ENCODE assay signal across 8 cellular contexts in the genomic region with DNA sequence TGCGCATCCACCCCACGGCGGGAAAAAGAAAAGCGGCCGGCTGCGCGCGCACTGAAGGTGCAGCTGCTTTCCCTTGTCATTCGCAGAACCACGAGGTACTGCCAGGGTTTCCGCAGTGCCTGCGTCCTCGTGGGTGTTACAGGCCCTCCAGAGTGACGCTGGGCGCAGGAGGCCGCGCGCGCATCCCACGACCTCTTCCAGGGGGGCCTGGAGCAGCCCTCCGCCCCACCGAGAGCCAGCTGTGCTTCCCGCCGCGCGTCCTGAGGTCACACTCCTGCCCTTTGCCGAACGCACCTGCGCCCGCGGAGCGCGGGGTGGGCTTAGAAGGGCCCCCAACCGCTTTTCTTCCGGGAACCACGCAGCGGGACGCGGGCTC. TPM values are rescaled to one million over a fixed set of nuclear protein-coding genes. Genes with fewer than 3 reads are reported as not detected.
DNase-seq lines count a peak whose midpoint lies in the region; ATAC-seq, FAIRE-seq and TF ChIP-seq lines count a peak whose summit lies in the region.

No MANE protein-coding gene starts in this region.

- peak overlapping the region; percentile 77 to 95 (median 85) for H3K27ac Mint-ChIP-seq in CD4-positive, CD25-positive, alpha-beta regulatory T cell
- H3K27ac Mint-ChIP-seq in activated naive CD8-positive, alpha-beta T cell treated with anti-CD3 and anti-CD28 coated beads for 36 hours: peak overlapping the region; percentile 85

- in situ Hi-C loops in GM23248 (cut with MboI): no loop called here

- 13 to 19% methylated on average over 27 to 32 of the region's 39 CpGs for WGBS in GM23248 (ENCODE audit: low coverage in 1 of 2, low lambda C conversion rate in 2 of 2, missing lambda C conversion rate in 2 of 2), 2 experiments
- WGBS in sigmoid colon, 2 donors: 2 to 4% methylated on average over 39 of the region's 39 CpGs

- H3K79me2 ChIP-seq in GM23248 (ENCODE audit: insufficient read depth): peaks cover 38% of the 10 kb centered on the region

- peak overlapping the region; percentile 95 for H3K9ac ChIP-seq in GM23248

- H3F3A ChIP-seq in GM23248 (ENCODE audit: insufficient read depth): peaks cover 18% of the 10 kb centered on the region

- TF ChIP-seq EP300 in sigmoid colon (IDR thresholded peaks at IDR 0.05): no peak

- H3K36me3 ChIP-seq in CD4-positive, CD25-positive, alpha-beta regulatory T cell (ENCODE audit: control insufficient read depth, insufficient read depth, low read length): peaks cover 11% of the 10 kb centered on the region
- peaks cover 12% of the 10 kb centered on the region; the same call in 1 of the 2 replicates for H3K36me3 ChIP-seq in GM23248 (ENCODE audit: low read depth)
- peaks cover 0 to 22% (median 0%) of the 10 kb centered on the region in 3 donors for H3K36me3 ChIP-seq in Peyer's patch
- H3K36me3 ChIP-seq in right atrium auricular region: no peaks in the 10 kb centered on the region
- peaks cover 0 to 24% (median 0%) of the 10 kb centered on the region in 4 donors for H3K36me3 ChIP-seq in sigmoid colon

- TF ChIP-seq POLR2A in Peyer's patch (IDR thresholded peaks at IDR 0.05): no peak
- no peak for TF ChIP-seq POLR2A in sigmoid colon (IDR thresholded peaks at IDR 0.05)

- peaks cover 36 to 50% (median 43%) of the 10 kb centered on the region in 4 donors for H3K4me1 Mint-ChIP-seq in CD4-positive, CD25-positive, alpha-beta regulatory T cell
- H3K4me1 Mint-ChIP-seq in activated naive CD8-positive, alpha-beta T cell treated with anti-CD3 and anti-CD28 coated beads for 36 hours: peaks cover 40% of the 10 kb centered on the region

- peak; percentile 73 to 76 for ATAC-seq in CD4-positive, CD25-positive, alpha-beta regulatory T cell (ENCODE audit: low read depth in 2 of 2)
- no peak for ATAC-seq in GM18520 (IDR thresholded peaks at IDR 0.05; ENCODE audit: unreplicated experiment)

- H3K27ac ChIP-seq in CD4-positive, CD25-positive, alpha-beta regulatory T cell (ENCODE audit: insufficient read depth, low read length, poor library complexity, severe bottlenecking): peak overlapping the region; percentile 94
- H3K27ac ChIP-seq in GM23248: peak overlapping the region; percentile 90; the same call in 1 of the 2 replicates
- peak overlapping the region; percentile 77 to 89 (median 84) for H3K27ac ChIP-seq in Peyer's patch
- peak overlapping the region; percentile 89 to 94 for H3K27ac ChIP-seq in right atrium auricular region
- peak overlapping the region; percentile 82 to 92 (median 87) for H3K27ac ChIP-seq in sigmoid colon

- H3K27me3 ChIP-seq in CD4-positive, CD25-positive, alpha-beta regulatory T cell (ENCODE audit: control insufficient read depth, insufficient read depth, low read length): no peaks in the 10 kb centered on the region
- H3K27me3 ChIP-seq in GM23248 (replicated peaks; ENCODE audit: insufficient read depth): no peaks in the 10 kb centered on the region
- H3K27me3 ChIP-seq in Peyer's patch: no peaks in the 10 kb centered on the region
- no peaks in the 10 kb centered on the region for H3K27me3 ChIP-seq in right atrium auricular region
- H3K27me3 ChIP-seq in sigmoid colon: no peaks in the 10 kb centered on the region

- H2AFZ ChIP-seq in GM23248: peak overlapping the region; percentile 87

- H3K4me3 ChIP-seq in CD4-positive, CD25-positive, alpha-beta regulatory T cell (ENCODE audit: low read depth, low read length): peak overlapping the region; percentile 68
- H3K4me3 ChIP-seq in GM23248 (peak overlapping the region; percentile 90), Peyer's patch (peak overlapping the region; percentile 64 to 86 (median 74)), right atrium auricular region (peak overlapping the region; percentile 67 to 79), sigmoid colon (peak overlapping the region; percentile 63 to 92 (median 74))

- TF ChIP-seq CTCF in Peyer's patch (IDR thresholded peaks at IDR 0.05): no peak
- TF ChIP-seq CTCF in right atrium auricular region (IDR thresholded peaks at IDR 0.05): no peak
- no peak for TF ChIP-seq CTCF in sigmoid colon (IDR thresholded peaks at IDR 0.05)

- no peaks in the 10 kb centered on the region for H3K9me3 ChIP-seq in CD4-positive, CD25-positive, alpha-beta regulatory T cell (ENCODE audit: control insufficient read depth in 2 of 2, low read length in 2 of 2)
- no peaks in the 10 kb centered on the region for H3K9me3 ChIP-seq in GM23248 (ENCODE audit: low read depth)
- no peaks in the 10 kb centered on the region for H3K9me3 ChIP-seq in Peyer's patch
- no peaks in the 10 kb centered on the region for H3K9me3 ChIP-seq in right atrium auricular region
- H3K9me3 ChIP-seq in sigmoid colon: no peaks in the 10 kb centered on the region

- H3K4me2 ChIP-seq in GM23248 (ENCODE audit: unreplicated experiment): peak overlapping the region; percentile 69

- intact Hi-C loops in sigmoid colon (cut with DNase I): loop anchor here (2.0 to 5.0 kb wide), 2 partner anchors 51 to 158 kb away; partner anchors contain the start of genes CPSF3, ITGB1BP1 and YWHAQ

- H3K27me3 Mint-ChIP-seq in CD4-positive, CD25-positive, alpha-beta regulatory T cell: no peaks in the 10 kb centered on the region
- H3K27me3 Mint-ChIP-seq in activated naive CD8-positive, alpha-beta T cell treated with anti-CD3 and anti-CD28 coated beads for 36 hours: no peaks in the 10 kb centered on the region

- H3K36me3 Mint-ChIP-seq in CD4-positive, CD25-positive, alpha-beta regulatory T cell: peaks cover 10% of the 10 kb centered on the region
- H3K36me3 Mint-ChIP-seq in activated naive CD8-positive, alpha-beta T cell treated with anti-CD3 and anti-CD28 coated beads for 36 hours: peaks cover 48% of the 10 kb centered on the region

- H3K4me1 ChIP-seq in CD4-positive, CD25-positive, alpha-beta regulatory T cell (ENCODE audit: control insufficient read depth, insufficient read depth, low read length, poor library complexity, severe bottlenecking): peaks cover 38% of the 10 kb centered on the region
- H3K4me1 ChIP-seq in GM23248 (ENCODE audit: insufficient read depth) (peaks cover 16% of the 10 kb centered on the region), Peyer's patch (peaks cover 0 to 16% (median 5%) of the 10 kb centered on the region in 4 donors), right atrium auricular region (peaks cover 0 to 27% of the 10 kb centered on the region in 2 donors), sigmoid colon (peaks cover 0 to 45% (median 34%) of the 10 kb centered on the region in 4 donors)

- DNase-seq in CD4-positive, CD25-positive, alpha-beta regulatory T cell: peak; percentile 59 to 76 (median 72)
- DNase-seq in GM23248: peak; percentile 58
- peak in 2 of 3 donors; percentile 62 to 83 for DNase-seq in Peyer's patch
- peak; percentile 62 for DNase-seq in activated naive CD8-positive, alpha-beta T cell treated with anti-CD3 and anti-CD28 coated beads for 36 hours
- peak; percentile 64 for DNase-seq in right atrium auricular region (ENCODE audit: low spot score)
- DNase-seq in sigmoid colon: peak; percentile 84
- no peak for DNase-seq in RCC 7860 (ENCODE audit: low spot score)

- peak overlapping the region; percentile 86 to 97 (median 88) for H3K4me3 Mint-ChIP-seq in CD4-positive, CD25-positive, alpha-beta regulatory T cell
- H3K4me3 Mint-ChIP-seq in activated naive CD8-positive, alpha-beta T cell treated with anti-CD3 and anti-CD28 coated beads for 36 hours: peak overlapping the region; percentile 77

- FAIRE-seq in RCC 7860 (lab: Jason Lieb, UNC): no peak

- no peaks in the 10 kb centered on the region for H4K20me1 ChIP-seq in GM23248 (ENCODE audit: insufficient read depth)

- no peaks in the 10 kb centered on the region for H3K9me3 Mint-ChIP-seq in CD4-positive, CD25-positive, alpha-beta regulatory T cell
- H3K9me3 Mint-ChIP-seq in activated naive CD8-positive, alpha-beta T cell treated with anti-CD3 and anti-CD28 coated beads for 36 hours: no peaks in the 10 kb centered on the region

- no peaks in the 10 kb centered on the region for H3K9me2 ChIP-seq in GM23248 (ENCODE audit: insufficient read depth)

RNA-seq across cellular contexts. Expression of gene IAH1, which starts 0.4 kb away (rescaled TPM):
- total RNA-seq in CD4-positive, CD25-positive, alpha-beta regulatory T cell: 40.7 TPM
- 100 to 1,000 TPM in 2 of 4 donors, 10 to 100 TPM in 2; 87.6 to 108 (median 98.0) TPM for polyA plus RNA-seq in CD4-positive, CD25-positive, alpha-beta regulatory T cell
- 62.9 and 81.5 TPM in 2 replicates for total RNA-seq in GM23248 (2014; rRNA removed; shearing (Covaris generic))
- 133 and 135 TPM in 2 replicates for polyA plus RNA-seq in GM23248 (2016; fragmentation: Nextera tagmentation; extraction: Ambion mirVana)
- total RNA-seq in Peyer's patch: 10 to 100 TPM; 39.2 to 59.4 (median 43.5) TPM
- 10 to 100 TPM; 64.6 to 66.3 TPM for total RNA-seq in activated naive CD8-positive, alpha-beta T cell treated with anti-CD3 and anti-CD28 coated beads for 36 hours
- total RNA-seq in right atrium auricular region: 10 to 100 TPM; 45.9 to 71.0 TPM
- total RNA-seq in sigmoid colon: 10 to 100 TPM; 62.3 to 94.9 (median 84.9) TPM
- polyA plus RNA-seq in sigmoid colon: 10 to 100 TPM; 46.3 to 73.8 (median 72.1) TPM

RNA-seq across cellular contexts. Expression of gene CPSF3, which starts 50.5 kb away (rescaled TPM):
- 23.1 TPM for total RNA-seq in CD4-positive, CD25-positive, alpha-beta regulatory T cell
- polyA plus RNA-seq in CD4-positive, CD25-positive, alpha-beta regulatory T cell: 10 to 100 TPM; 30.7 to 37.8 (median 35.6) TPM
- total RNA-seq in GM23248 (2014; rRNA removed; shearing (Covaris generic)): 34.0 and 39.6 TPM in 2 replicates
- polyA plus RNA-seq in GM23248 (2016; fragmentation: Nextera tagmentation; extraction: Ambion mirVana): 37.7 and 40.3 TPM in 2 replicates
- 10 to 100 TPM; 20.1 to 57.8 (median 32.0) TPM for total RNA-seq in Peyer's patch
- total RNA-seq in activated naive CD8-positive, alpha-beta T cell treated with anti-CD3 and anti-CD28 coated beads for 36 hours: 10 to 100 TPM; 83.8 to 85.6 TPM
- total RNA-seq in right atrium auricular region: 10 to 100 TPM; 13.7 to 13.9 TPM
- 10 to 100 TPM; 22.9 to 33.5 (median 27.5) TPM for total RNA-seq in sigmoid colon
- 10 to 100 TPM; 14.4 to 23.6 (median 14.6) TPM for polyA plus RNA-seq in sigmoid colon

RNA-seq across cellular contexts. Expression of gene ITGB1BP1, which starts 50.6 kb away (rescaled TPM):
- 65.3 TPM for total RNA-seq in CD4-positive, CD25-positive, alpha-beta regulatory T cell
- 100 to 1,000 TPM; 106 to 199 (median 168) TPM for polyA plus RNA-seq in CD4-positive, CD25-positive, alpha-beta regulatory T cell
- total RNA-seq in GM23248 (2014; rRNA removed; shearing (Covaris generic)): 39.0 and 52.2 TPM in 2 replicates
- polyA plus RNA-seq in GM23248 (2016; fragmentation: Nextera tagmentation; extraction: Ambion mirVana) (280 and 289 TPM in 2 replicates), sigmoid colon (10 to 100 TPM; 24.3 to 99.7 (median 47.4) TPM)
- total RNA-seq in Peyer's patch (10 to 100 TPM; 22.8 to 46.2 (median 29.2) TPM), right atrium auricular region (10 to 100 TPM; 29.0 to 34.4 TPM), sigmoid colon (10 to 100 TPM; 52.3 to 75.6 (median 61.6) TPM)
- 100 to 1,000 TPM; 171 to 180 TPM for total RNA-seq in activated naive CD8-positive, alpha-beta T cell treated with anti-CD3 and anti-CD28 coated beads for 36 hours
